Comparison of ENCODE assay signal across 9 cellular contexts in the genomic region with DNA sequence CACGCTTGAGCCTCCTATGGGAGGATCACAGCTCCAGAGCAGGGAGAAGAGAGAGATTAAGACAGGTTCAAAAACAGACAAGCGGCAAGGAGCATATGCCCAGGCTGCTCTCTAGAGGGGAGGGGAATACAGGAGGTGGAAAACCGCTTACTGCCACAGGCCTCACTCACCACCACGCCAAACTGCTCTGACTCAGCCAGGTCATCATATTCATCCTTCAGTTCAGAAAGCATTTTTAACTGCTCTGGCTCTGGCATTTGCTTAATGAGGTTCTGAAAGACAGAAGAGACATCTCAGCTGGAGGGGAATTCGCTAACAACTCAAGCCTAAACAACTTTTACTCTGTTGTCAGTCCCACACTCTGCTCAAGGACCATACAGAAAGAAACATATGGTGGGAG.
DNase-seq lines count a peak whose midpoint lies in the region; ATAC-seq lines count a peak whose summit lies in the region.
"Had no signal": no experiment of that assay in that cellular context is flagged by ENCODE, and none has a peak within 500 bp of the region (broad histone marks: within the 10 kb centered on the region; RNA-seq: fewer than 3 reads in every experiment).

No MANE protein-coding gene starts in this region.

- no peaks in the 10 kb centered on the region for H3K27me3 ChIP-seq in HAP-1 (ENCODE audit: low read depth)

- peak; percentile 34 for DNase-seq in fibroblast of gingiva (ENCODE audit: low read depth)
- DNase-seq in HAP-1 (ENCODE audit: low spot score in 2 of 2) = no peak
- DNase-seq in NCI-H128 (lab: John Stamatoyannopoulos, UW; ENCODE audit: unreplicated experiment) = no peak
- DNase-seq in NCI-H69 (lab: John Stamatoyannopoulos, UW) = no peak
- DNase-seq in posterior cingulate gyrus = no peak

- H3K4me3 ChIP-seq in skin epidermis (no peak overlapping the region), HAP-1 (no peak overlapping the region)

- peaks cover 3% of the 10 kb centered on the region for H3K4me1 ChIP-seq in HAP-1

- H3K36me3 ChIP-seq in HAP-1 (replicated peaks) = peaks cover 46% of the 10 kb centered on the region

- intact Hi-C loops in posterior cingulate gyrus (cut with DNase I) = no loop called here

- in situ Hi-C loops in HAP-1 (cut with MboI; ENCODE audit: low sequenced_read_pairs) = loop anchor here (10.0 kb wide), 1 partner anchor 114 kb away; a partner anchor contains a TSS

- H3K27ac ChIP-seq in skin epidermis = peak overlapping the region in 15 of 21 experiments; percentile 15 to 81 (median 53)
- H3K27ac ChIP-seq: HL-60 had no signal

- H3K9me3 ChIP-seq in HAP-1 = no peaks in the 10 kb centered on the region

- ATAC-seq in GM18907 (IDR thresholded peaks at IDR 0.05; ENCODE audit: unreplicated experiment) = peak; percentile 62
- ATAC-seq in HG03378 (IDR thresholded peaks at IDR 0.05; ENCODE audit: unreplicated experiment) = peak; percentile 31
